Comparison of ENCODE assay signal across 13 cellular contexts in the genomic region with DNA sequence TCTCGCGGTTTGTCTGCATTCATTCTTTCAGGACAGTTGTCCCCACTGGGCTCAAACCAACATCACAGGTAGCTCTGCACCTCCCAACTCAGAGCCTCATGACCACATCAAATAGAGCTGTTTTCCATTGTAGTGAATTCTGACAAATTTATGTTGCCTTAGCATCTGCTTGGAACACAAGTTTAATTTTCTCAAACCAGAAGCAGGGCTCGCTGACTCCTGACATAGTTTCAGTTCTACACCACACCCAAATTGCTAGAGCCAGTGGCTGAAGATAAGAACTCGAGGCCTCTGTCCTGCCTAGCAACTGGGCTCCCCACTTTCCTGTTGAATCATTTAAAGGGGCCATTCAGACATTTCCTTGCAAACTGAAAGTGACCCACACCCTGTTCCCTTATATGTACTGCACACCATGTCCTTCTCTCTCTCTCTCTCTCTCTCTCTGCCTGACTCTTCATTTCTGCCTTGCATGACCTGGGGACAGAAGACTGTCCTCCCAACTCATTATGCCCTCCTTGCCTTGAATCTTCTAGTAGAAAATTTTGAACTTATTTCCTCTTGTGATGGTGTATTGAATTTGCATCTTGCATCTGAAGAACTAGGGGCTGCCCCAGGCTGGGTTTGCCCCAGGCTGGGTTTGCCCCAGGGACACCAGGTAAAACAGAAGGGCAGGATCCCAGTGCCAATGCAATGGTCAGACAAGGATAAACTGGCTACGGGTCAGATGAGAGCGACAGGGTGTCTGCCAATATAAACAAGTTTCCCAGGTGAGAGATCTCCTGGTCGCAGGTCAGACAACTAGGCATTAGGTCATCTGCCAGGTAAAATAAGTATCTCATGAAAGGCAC. TPM values are rescaled to one million over a fixed set of nuclear protein-coding genes. Genes with fewer than 3 reads are reported as not detected.
A peak's percentile ranks its signal among the peaks of the same experiment; 100 is the strongest.
DNase-seq lines count a peak whose midpoint lies in the region; ATAC-seq and TF ChIP-seq lines count a peak whose summit lies in the region.
"Had no signal": no experiment of that assay in that cellular context is flagged by ENCODE, and none has a peak within 500 bp of the region (broad histone marks: within the 10 kb centered on the region; RNA-seq: fewer than 3 reads in every experiment).

No MANE protein-coding gene starts in this region.

- no peak overlapping the region for H3K9ac ChIP-seq in mammary epithelial cell (ENCODE audit: insufficient read depth, low read length)

- H3K9me3 ChIP-seq in mammary epithelial cell (replicated peaks; ENCODE audit: insufficient read depth, low read length): no peaks in the 10 kb centered on the region
- H3K9me3 ChIP-seq in breast epithelium: no peaks in the 10 kb centered on the region
- H3K9me3 ChIP-seq in psoas muscle: no peaks in the 10 kb centered on the region
- H3K9me3 ChIP-seq: right atrium auricular region had no signal

- DNase-seq in mammary epithelial cell: peak; percentile 5
- no peak for DNase-seq in breast epithelium (ENCODE audit: low spot score in 2 of 2)
- peak in 75 of 76 experiments; percentile 28 to 94 (median 78) for DNase-seq in HUDEP-2 (lab: John Stamatoyannopoulos, UW; ENCODE audit: unreplicated experiment in 76 of 76)
- DNase-seq in ureter (ENCODE audit: low spot score): peak; percentile 71
- no peak for DNase-seq in psoas muscle
- no peak for DNase-seq in RPMI8226
- DNase-seq: activated CD8-positive, alpha-beta memory T cell treated with anti-CD3 and anti-CD28 coated beads, Interleukin-2, amount 50 U/mL, for 4 hours; KBM-7; NCI-H2081 treated with DMSO at 0.1 percent for 48 hours had no signal

- H3K36me3 ChIP-seq in mammary epithelial cell (ENCODE audit: insufficient read depth, low read length): no peaks in the 10 kb centered on the region
- H3K36me3 ChIP-seq in breast epithelium: no peaks in the 10 kb centered on the region
- no peaks in the 10 kb centered on the region for H3K36me3 ChIP-seq in psoas muscle (ENCODE audit: insufficient read depth in 1 of 2, low read depth in 1 of 2)
- H3K36me3 ChIP-seq: right atrium auricular region had no signal

- H3K27ac ChIP-seq in mammary epithelial cell (ENCODE audit: insufficient read depth, low read depth, low read length) (no peak overlapping the region), breast epithelium (no peak overlapping the region), psoas muscle (no peak overlapping the region)
- H3K27ac ChIP-seq: right atrium auricular region had no signal

- CTCF ChIA-PET in mammary epithelial cell (lab: Charles Lee; ENCODE audit: low non-redundant PET): no interaction called here

- H3K4me1 ChIP-seq in mammary epithelial cell (ENCODE audit: insufficient read depth, low read length) (peaks cover 5% of the 10 kb centered on the region), breast epithelium (no peaks in the 10 kb centered on the region), psoas muscle (no peaks in the 10 kb centered on the region)
- H3K4me1 ChIP-seq: right atrium auricular region had no signal

- H2AFZ ChIP-seq in mammary epithelial cell (ENCODE audit: low read depth, low read length): peak overlapping the region; percentile 17

- ATAC-seq in esophagus mucosa (peak; percentile 29), GM18517 (IDR thresholded peaks at IDR 0.05; ENCODE audit: unreplicated experiment) (no peak), psoas muscle (no peak)

- 79% methylated on average over 7 of the region's 7 CpGs for WGBS in mammary epithelial cell (ENCODE audit: low coverage, missing lambda C conversion rate)
- 69 to 79% (median 77%) methylated on average over 7 of the region's 7 CpGs for WGBS in psoas muscle, 3 donors

- intact Hi-C loops in mammary epithelial cell (cut with micrococcal nuclease): no loop called here
- intact Hi-C loops in breast epithelium (cut with DNase I; ENCODE audit: low total_unique reads): no loop called here
- intact Hi-C loops in psoas muscle (cut with DNase I): no loop called here

- dilution Hi-C loops in mammary epithelial cell (cut with HindIII; ENCODE audit: low sequenced_read_pairs): no loop called here

- no peak for TF ChIP-seq POLR2A in breast epithelium (IDR thresholded peaks at IDR 0.05)

- no peaks in the 10 kb centered on the region for H3K79me2 ChIP-seq in mammary epithelial cell (ENCODE audit: insufficient read depth, low read length)

- TF ChIP-seq CTCF in mammary epithelial cell (conservative IDR thresholded peaks at IDR 0.05 in 1 of 2, IDR thresholded peaks at IDR 0.05 in 1 of 2; ENCODE audit: extremely low read depth in 1 of 2, insufficient read depth in 1 of 2, low read depth in 1 of 2, low read length in 2 of 2) (no peak), breast epithelium (IDR thresholded peaks at IDR 0.05) (no peak), psoas muscle (IDR thresholded peaks at IDR 0.05) (no peak)

- H3K4me3 ChIP-seq in mammary epithelial cell (replicated peaks in 1 of 3; ENCODE audit: insufficient read depth in 1 of 3, low read depth in 2 of 3, low read length in 3 of 3) (no peak overlapping the region), breast epithelium (no peak overlapping the region), psoas muscle (no peak overlapping the region)
- H3K4me3 ChIP-seq: right atrium auricular region had no signal

- BruUV-seq in mammary epithelial cell (replicated peaks; lab: Mats Ljungman, UMichigan): no TSS peak

- H3K4me2 ChIP-seq in mammary epithelial cell (ENCODE audit: insufficient read depth, low read depth, low read length): no peak overlapping the region

- in situ Hi-C loops in mammary epithelial cell (cut with MboI; ENCODE audit: low sequenced_read_pairs in 2 of 2): no loop called here

- no peaks in the 10 kb centered on the region for H4K20me1 ChIP-seq in mammary epithelial cell (ENCODE audit: insufficient read depth, low read length)

- H3K27me3 ChIP-seq in mammary epithelial cell (ENCODE audit: insufficient read depth, low read length): no peaks in the 10 kb centered on the region
- no peaks in the 10 kb centered on the region for H3K27me3 ChIP-seq in breast epithelium
- peaks cover 2 to 4% (median 2%) of the 10 kb centered on the region in 3 donors for H3K27me3 ChIP-seq in psoas muscle (ENCODE audit: insufficient read depth in 3 of 3, low read length in 2 of 3)
- H3K27me3 ChIP-seq: right atrium auricular region had no signal

RNA-seq across cellular contexts. Expression of a gene that starts 9.7 kb away (rescaled TPM):
- under 1 TPM; 0.33 to 0.38 TPM for total RNA-seq in mammary epithelial cell
- not detected for polyA plus RNA-seq in mammary epithelial cell
- polyA minus RNA-seq in mammary epithelial cell: not detected
- under 1 TPM; 0.33 to 0.48 (median 0.44) TPM for total RNA-seq in breast epithelium
- 0.32 TPM for total RNA-seq in esophagus mucosa
- 43.7 TPM for total RNA-seq in ureter
- under 1 TPM in 1 of 4 donors, not detected in 3; 0.21 TPM for total RNA-seq in psoas muscle
- polyA plus RNA-seq in psoas muscle: under 1 TPM in 1 of 3 donors, not detected in 2; 0.01 TPM
- total RNA-seq: T-helper 2 cell treated with Interferon-gamma antibody and Interleukin-4, amounts not matched to agents 100 ng/mL and 5 ng/mL, for 36 hours had no signal

Comparison
In these comparisons a context has a peak if more than half of its experiments do, and no peak if none do; other contexts are left out.
1. DNase-seq: peak in mammary epithelial cell (single experiment), HUDEP-2 (75 of 76) and ureter (single experiment); none in breast epithelium (0 of 2), psoas muscle (0 of 2) and RPMI8226 (single experiment).
2. RNA of a gene that starts 9.7 kb away (total RNA-seq): 43.7 TPM in ureter (single experiment); 0.33 to 0.48 TPM in breast epithelium, 0.33 to 0.38 TPM in mammary epithelial cell, 0.32 TPM in esophagus mucosa (single experiment) and 0.21 TPM in psoas muscle; every median in the first group is over 10 times any median in the second.